In genomic region chr11:96113100-96113710, GRCh38 we compare ENCODE assay signal across 9 cellular contexts.
A peak's percentile ranks its signal among the peaks of the same experiment; 100 is the strongest.
DNase-seq lines count a peak whose midpoint lies in the region; ATAC-seq, FAIRE-seq and TF ChIP-seq lines count a peak whose summit lies in the region.
"Had no signal": no experiment of that assay in that cellular context is flagged by ENCODE, and none has a peak within 500 bp of the region (broad histone marks: within the 10 kb centered on the region; RNA-seq: fewer than 3 reads in every experiment).

No MANE protein-coding gene starts in this region.

- SMC1A ChIA-PET in GM12878 (lab: Charles Lee; ENCODE audit: uncharacterized antibody, unreplicated experiment), result interaction anchor here (0.7 to 5.7 kb wide), 11 partner anchors 12 to 230 kb away, joined by 3 to 33 read pairs (median 5); partner anchors contain the start of gene MAML2

- peak overlapping the region; percentile 68 for H3K4me2 ChIP-seq in IMR-90 (ENCODE audit: low read depth, low read length)
- no peak overlapping the region for H3K4me2 ChIP-seq in GM12878 (ENCODE audit: control insufficient read depth, insufficient read depth)
- peak overlapping the region; percentile 25 for H3K4me2 ChIP-seq in hepatocyte
- no peak overlapping the region for H3K4me2 ChIP-seq in MM.1S (ENCODE audit: low read depth, low read length)

- in situ Hi-C loops in IMR-90 (cut with MboI; ENCODE audit: low sequenced_read_pairs) (no loop called here), GM12878 (cut with MboI) (no loop called here)

- CTCF ChIA-PET in IMR-90 (lab: Yijun Ruan, JAX) (interaction anchor here (0.6 to 0.8 kb wide), 5 partner anchors 11 to 278 kb away, joined by 4 to 7 read pairs (median 4); no protein-coding TSS in a partner anchor), GM12878 (lab: Yijun Ruan, JAX) (interaction anchor here (1.2 to 1.9 kb wide), 3 partner anchors 230 to 1510 kb away, joined by 3 to 10 read pairs (median 3); partner anchors contain the start of gene MAML2)

- no peak overlapping the region for H3K14ac ChIP-seq in IMR-90 (replicated peaks; ENCODE audit: low read depth, low read length)

- H3K4ac ChIP-seq in IMR-90 (ENCODE audit: low read depth, low read length), result peak overlapping the region; percentile 49; the same call in 1 of the 2 replicates

- H2AFZ ChIP-seq in IMR-90 (replicated peaks; ENCODE audit: low read length, poor library complexity) (no peak overlapping the region), GM12878 (ENCODE audit: control insufficient read depth, low read depth, low read length) (no peak overlapping the region), hepatocyte (no peak overlapping the region), MM.1S (ENCODE audit: low read length) (no peak overlapping the region)

- intact Hi-C loops in IMR-90 (cut with micrococcal nuclease), result loop anchor here (2.0 kb wide), 1 partner anchor 30 kb away; no protein-coding TSS in a partner anchor
- intact Hi-C loops in GM12878 (cut with micrococcal nuclease; ENCODE audit: unreplicated experiment), result loop anchor here (2.0 kb wide), 3 partner anchors 76 to 230 kb away; partner anchors contain the start of gene MAML2

- peak; percentile 67 for ATAC-seq in IMR-90 (ENCODE audit: low read depth)
- no peak for ATAC-seq in GM12878
- ATAC-seq in GM19395 (IDR thresholded peaks at IDR 0.05; ENCODE audit: unreplicated experiment), result no peak
- ATAC-seq: HCT116 had no signal

- H3K9me1 ChIP-seq in IMR-90 (ENCODE audit: insufficient read depth, low read length), result peaks cover 23% of the 10 kb centered on the region

- H2BK15ac ChIP-seq in IMR-90 (ENCODE audit: low read depth, low read length), result no peak overlapping the region; the same call in 2 of the 3 replicates

- no peak overlapping the region for H2AK9ac ChIP-seq in IMR-90 (replicated peaks; ENCODE audit: low read depth, low read length, poor library complexity)

- POLR2A ChIA-PET in IMR-90 (lab: Charles Lee; ENCODE audit: unreplicated experiment) (interaction anchor here (0.6 to 0.7 kb wide), 2 partner anchors 100 to 264 kb away, joined by 4 to 5 read pairs; no protein-coding TSS in a partner anchor), GM12878 (lab: Charles Lee) (interaction anchor here (0.6 to 1.0 kb wide), 8 partner anchors 23 to 1515 kb away, joined by 3 to 4 read pairs (median 4); no protein-coding TSS in a partner anchor)

- peak overlapping the region; percentile 65 for H2BK5ac ChIP-seq in IMR-90 (ENCODE audit: low read depth, low read length, poor library complexity, severe bottlenecking)

- H2BK20ac ChIP-seq in IMR-90 (ENCODE audit: low read depth, low read length), result 0 out of 2 replicates have a peak overlapping the region, but pooled peaks have one; percentile 11

- H3K4me1 Mint-ChIP-seq in endothelial cell (ENCODE audit: unreplicated experiment), result peaks cover 11% of the 10 kb centered on the region

- H3K9me3 Mint-ChIP-seq in endothelial cell (ENCODE audit: unreplicated experiment), result no peaks in the 10 kb centered on the region

- dilution Hi-C loops in IMR-90 (cut with HindIII; ENCODE audit: low sequenced_read_pairs, unreplicated experiment), result no loop called here

- TF ChIP-seq RAD21 in IMR-90 (IDR thresholded peaks at IDR 0.05; ENCODE audit: low read length) (no peak), GM12878 (IDR thresholded peaks at IDR 0.05; ENCODE audit: insufficient read depth, low read depth, low read length) (no peak)

- peak overlapping the region; percentile 16; the same call in 1 of the 2 replicates for H3K56ac ChIP-seq in IMR-90 (ENCODE audit: extremely low read depth, insufficient read depth, low read length)

- TF ChIP-seq POLR2A in IMR-90 (IDR thresholded peaks at IDR 0.05; ENCODE audit: low read depth, low read length) (no peak), GM12878 (IDR thresholded peaks at IDR 0.05; ENCODE audit: low read depth, low read length) (no peak), suprapubic skin (IDR thresholded peaks at IDR 0.05) (no peak)

- no peaks in the 10 kb centered on the region; the same call in 1 of the 2 replicates for H4K20me1 ChIP-seq in IMR-90 (ENCODE audit: insufficient read depth, low read length)
- no peaks in the 10 kb centered on the region for H4K20me1 ChIP-seq in GM12878 (ENCODE audit: control insufficient read depth, insufficient read depth)
- no peaks in the 10 kb centered on the region for H4K20me1 ChIP-seq in hepatocyte (ENCODE audit: insufficient read depth, poor library complexity, severe bottlenecking)
- H4K20me1 ChIP-seq in MM.1S (ENCODE audit: insufficient read depth, low read length), result no peaks in the 10 kb centered on the region

- H3K36me3 Mint-ChIP-seq in endothelial cell (ENCODE audit: low read depth, unreplicated experiment), result no peaks in the 10 kb centered on the region

- H3K27ac Mint-ChIP-seq in endothelial cell (ENCODE audit: unreplicated experiment), result no peak overlapping the region

- DNase-seq in IMR-90, result peak; percentile 77
- no peak for DNase-seq in GM12878 (ENCODE audit: low read depth, low spot score)
- no peak for DNase-seq in hepatocyte (ENCODE audit: low spot score)
- DNase-seq in suprapubic skin (ENCODE audit: low spot score in 2 of 2), result no peak
- no peak for DNase-seq in endothelial cell (ENCODE audit: low spot score)
- no peak for DNase-seq in MM.1S
- DNase-seq: hypothalamus had no signal

- H3K9me2 ChIP-seq in hepatocyte (replicated peaks; ENCODE audit: insufficient read depth) (no peaks in the 10 kb centered on the region), MM.1S (replicated peaks; ENCODE audit: insufficient read depth, low read length) (no peaks in the 10 kb centered on the region)

- WGBS in IMR-90 (ENCODE audit: extremely low coverage in 2 of 2, insufficient read length in 1 of 2), 2 experiments, result no CpG with 5 or more reads among the region's 4 CpGs
- 100% methylated on average over 1 of the region's 4 CpGs for WGBS in GM12878 (ENCODE audit: insufficient coverage, insufficient replicate concordance, low lambda C conversion rate, missing lambda C conversion rate)
- 49% methylated on average over 4 of the region's 4 CpGs for WGBS in hepatocyte (ENCODE audit: low lambda C conversion rate, missing lambda C conversion rate)
- 23% methylated on average over 4 of the region's 4 CpGs for WGBS in suprapubic skin

- H3K9ac ChIP-seq in IMR-90 (ENCODE audit: low read depth, low read length), result peak overlapping the region; percentile 62; the same call in 1 of the 2 replicates
- no peak overlapping the region for H3K9ac ChIP-seq in GM12878 (ENCODE audit: control insufficient read depth, insufficient read depth, low read length)
- H3K9ac ChIP-seq in MM.1S (ENCODE audit: low read length), result no peak overlapping the region

- H3K27me3 Mint-ChIP-seq in endothelial cell (ENCODE audit: unreplicated experiment), result no peaks in the 10 kb centered on the region

- H3K4me3 ChIP-seq in IMR-90 (ENCODE audit: insufficient read depth, low read depth, low read length) (no peak overlapping the region), GM12878 (no peak overlapping the region), hepatocyte (no peak overlapping the region), suprapubic skin (no peak overlapping the region), MM.1S (ENCODE audit: low read length) (no peak overlapping the region)

- H4K91ac ChIP-seq in IMR-90 (ENCODE audit: insufficient read depth, low read depth, low read length), result 0 out of 2 replicates have a peak overlapping the region, but pooled peaks have one; percentile 13

- FAIRE-seq in GM12878 (lab: Jason Lieb, UNC), result no peak

- H3K4me1 ChIP-seq in IMR-90 (ENCODE audit: control insufficient read depth, insufficient read depth, low read length), result peaks cover 20% of the 10 kb centered on the region
- peaks cover 32% of the 10 kb centered on the region for H3K4me1 ChIP-seq in GM12878 (ENCODE audit: control insufficient read depth, insufficient read depth, low read length)
- peaks cover 9% of the 10 kb centered on the region for H3K4me1 ChIP-seq in hepatocyte (ENCODE audit: insufficient read depth)
- peaks cover 37% of the 10 kb centered on the region for H3K4me1 ChIP-seq in suprapubic skin
- no peaks in the 10 kb centered on the region for H3K4me1 ChIP-seq in MM.1S (ENCODE audit: low read length)

- H3K27ac ChIP-seq in IMR-90 (ENCODE audit: insufficient read depth, low read length) (peak overlapping the region; percentile 84; the same call in 1 of the 2 replicates), GM12878 (ENCODE audit: control insufficient read depth, insufficient read depth) (peak overlapping the region; percentile 76), hepatocyte (peak overlapping the region; percentile 57), suprapubic skin (peak overlapping the region; percentile 53), MM.1S (ENCODE audit: low read length) (no peak overlapping the region)

- H4K8ac ChIP-seq in IMR-90 (ENCODE audit: low read depth in 2 of 2, low read length in 2 of 2), result peak overlapping the region in 1 of 2 experiments; percentile 61; a peak in 2 of 4 replicates

- no peak overlapping the region; the same call in 1 of the 2 replicates for H4K5ac ChIP-seq in IMR-90 (ENCODE audit: low read depth, low read length)

- TF ChIP-seq EP300 in GM12878 (IDR thresholded peaks at IDR 0.05; ENCODE audit: borderline replicate concordance in 1 of 2, control insufficient read depth in 1 of 2, low read depth in 2 of 2, low read length in 2 of 2) (no peak), suprapubic skin (IDR thresholded peaks at IDR 0.05) (no peak)

- H3K18ac ChIP-seq in IMR-90 (ENCODE audit: low read depth, low read length), result peak overlapping the region; percentile 20

- H2AK5ac ChIP-seq in IMR-90 (ENCODE audit: low read depth, low read length), result no peak overlapping the region

- peak overlapping the region; percentile 55; the same call in 1 of the 2 replicates for H2BK120ac ChIP-seq in IMR-90 (ENCODE audit: low read depth, low read length)

- BruUV-seq in IMR-90 (replicated peaks; lab: Mats Ljungman, UMichigan), result no TSS peak
- no TSS peak for BruUV-seq in GM12878 (replicated peaks; lab: Mats Ljungman, UMichigan)

- peaks cover 34 to 75% of the 10 kb centered on the region in 2 experiments for H3K79me1 ChIP-seq in IMR-90 (ENCODE audit: low read depth in 1 of 2, low read length in 2 of 2)

- RAD21 ChIA-PET in GM12878 (lab: Charles Lee; ENCODE audit: unreplicated experiment), result interaction anchor here (0.7 to 1.8 kb wide), 4 partner anchors 37 to 230 kb away, joined by 3 to 12 read pairs (median 6); partner anchors contain the start of gene MAML2

- TF ChIP-seq CTCF in IMR-90 (conservative IDR thresholded peaks at IDR 0.05; ENCODE audit: low read depth, low read length), result no peak
- TF ChIP-seq CTCF in GM12878 (IDR thresholded peaks at IDR 0.05 in 2 of 3, conservative IDR thresholded peaks at IDR 0.05 in 1 of 3; ENCODE audit: control insufficient read depth in 2 of 3, extremely low read depth in 1 of 3, insufficient read depth in 1 of 3, low read depth in 3 of 3, low read length in 3 of 3), result no peak
- TF ChIP-seq CTCF in hepatocyte (IDR thresholded peaks at IDR 0.05; ENCODE audit: poor library complexity), result no peak
- no peak for TF ChIP-seq CTCF in suprapubic skin (IDR thresholded peaks at IDR 0.05)
- no peak for TF ChIP-seq CTCF in endothelial cell (IDR thresholded peaks at IDR 0.05; ENCODE audit: unreplicated experiment)
- no peak for TF ChIP-seq CTCF in MM.1S (IDR thresholded peaks at IDR 0.05; ENCODE audit: low read length)

- no peaks in the 10 kb centered on the region for H3F3A ChIP-seq in MM.1S (ENCODE audit: insufficient read depth, low read length)

- H3K27me3 ChIP-seq in IMR-90 (ENCODE audit: control insufficient read depth, insufficient read depth, low read length) (no peaks in the 10 kb centered on the region), GM12878 (replicated peaks in 1 of 2; ENCODE audit: control insufficient read depth in 2 of 2, insufficient read depth in 2 of 2, low read length in 1 of 2) (no peaks in the 10 kb centered on the region), hepatocyte (no peaks in the 10 kb centered on the region), suprapubic skin (no peaks in the 10 kb centered on the region), MM.1S (replicated peaks; ENCODE audit: insufficient read depth, low read length) (no peaks in the 10 kb centered on the region)

- H3K36me3 ChIP-seq in IMR-90 (ENCODE audit: control insufficient read depth, insufficient read depth, low read length), result no peaks in the 10 kb centered on the region; the same call in 1 of the 2 replicates
- H3K36me3 ChIP-seq in GM12878 (ENCODE audit: control insufficient read depth in 2 of 2, insufficient read depth in 2 of 2, low read length in 1 of 2), result peaks cover 0 to 7% of the 10 kb centered on the region in 2 experiments; a peak in 1 of 4 replicates
- H3K36me3 ChIP-seq in hepatocyte (replicated peaks; ENCODE audit: insufficient read depth, low read depth), result no peaks in the 10 kb centered on the region
- H3K36me3 ChIP-seq in suprapubic skin, result no peaks in the 10 kb centered on the region
- H3K36me3 ChIP-seq in MM.1S (replicated peaks; ENCODE audit: insufficient read depth, low read length), result no peaks in the 10 kb centered on the region

- H3K4me3 Mint-ChIP-seq in endothelial cell (ENCODE audit: unreplicated experiment), result no peak overlapping the region

- H3K79me2 ChIP-seq in GM12878 (ENCODE audit: control insufficient read depth, insufficient read depth, low read length) (no peaks in the 10 kb centered on the region; the same call in none of the 2 replicates), hepatocyte (peaks cover 14% of the 10 kb centered on the region), MM.1S (ENCODE audit: low read length) (no peaks in the 10 kb centered on the region)

- peak overlapping the region; percentile 81; the same call in 1 of the 2 replicates for H3K23ac ChIP-seq in IMR-90 (ENCODE audit: low read depth, low read length)

- no peaks in the 10 kb centered on the region for H3K9me3 ChIP-seq in IMR-90 (ENCODE audit: control insufficient read depth, insufficient read depth, low read length)
- no peaks in the 10 kb centered on the region for H3K9me3 ChIP-seq in GM12878 (replicated peaks; ENCODE audit: control insufficient read depth, insufficient read depth, low read length)
- no peaks in the 10 kb centered on the region for H3K9me3 ChIP-seq in hepatocyte (ENCODE audit: low read depth)
- H3K9me3 ChIP-seq in suprapubic skin, result no peaks in the 10 kb centered on the region
- H3K9me3 ChIP-seq in MM.1S (replicated peaks; ENCODE audit: insufficient read depth, low read length), result no peaks in the 10 kb centered on the region

Comparison
In these comparisons a context has a peak if more than half of its experiments do, and no peak if none do; other contexts are left out.
1. H3K4me2 ChIP-seq: peak in IMR-90 (single experiment) and hepatocyte (single experiment); none in GM12878 (single experiment) and MM.1S (single experiment).